In the genomic region with DNA sequence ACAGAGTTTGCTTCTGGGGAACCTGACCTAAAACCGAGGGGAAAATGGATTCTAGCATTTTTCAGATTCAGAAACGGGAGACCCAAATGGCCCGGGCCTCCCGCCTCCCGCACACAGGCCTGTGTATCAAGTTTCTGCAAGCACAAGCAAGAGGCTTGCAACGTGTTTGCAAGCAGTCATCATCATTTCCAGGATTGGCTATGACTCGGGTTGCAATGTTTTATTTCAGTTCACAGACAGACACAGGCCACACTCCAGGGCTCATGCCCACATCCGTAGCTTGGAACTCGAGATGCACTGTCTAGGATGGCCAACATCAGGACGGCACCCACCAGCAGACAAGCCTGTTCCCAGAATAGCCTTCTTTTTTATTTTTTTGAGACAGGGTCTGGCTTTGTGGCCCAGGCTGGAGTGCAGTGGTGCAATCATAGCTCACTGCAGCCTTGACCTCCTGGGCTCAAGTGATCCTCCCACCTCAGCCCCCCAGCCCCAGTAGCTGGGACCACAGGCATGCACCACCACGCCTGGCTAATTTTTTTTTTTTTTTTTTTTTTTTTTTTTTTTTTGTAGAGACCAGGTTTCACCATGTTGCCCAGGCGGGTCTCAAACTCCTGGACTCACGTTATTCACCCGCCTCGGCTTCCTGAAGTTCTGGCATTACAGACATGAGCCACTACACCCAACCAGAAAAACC, we compare ENCODE assay signal across 9 cellular contexts.
DNase-seq lines count a peak whose midpoint lies in the region; ATAC-seq, FAIRE-seq and TF ChIP-seq lines count a peak whose summit lies in the region.
"Had no signal": no experiment of that assay in that cellular context is flagged by ENCODE, and none has a peak within 500 bp of the region (broad histone marks: within the 10 kb centered on the region; RNA-seq: fewer than 3 reads in every experiment).

No MANE protein-coding gene starts in this region.

- no peaks in the 10 kb centered on the region for H3K36me3 ChIP-seq in neuronal stem cell (replicated peaks in 1 of 2; ENCODE audit: control insufficient read depth in 2 of 2, insufficient read depth in 2 of 2, low read length in 2 of 2)

- no peak overlapping the region for H3K14ac ChIP-seq in neuronal stem cell (ENCODE audit: low read length)

- peak overlapping the region; percentile 18 for H3K18ac ChIP-seq in neuronal stem cell (ENCODE audit: low read length)

- no peak for FAIRE-seq in frontal cortex (lab: Jason Lieb, UNC)

- H3K79me1 ChIP-seq in neuronal stem cell (ENCODE audit: low read depth, low read length) = no peaks in the 10 kb centered on the region

- H2BK5ac ChIP-seq in neuronal stem cell (ENCODE audit: low read length) = no peak overlapping the region

- no peak overlapping the region for H2BK15ac ChIP-seq in neuronal stem cell (ENCODE audit: low read length)

- no peak overlapping the region for H2AK5ac ChIP-seq in neuronal stem cell (ENCODE audit: low read depth, low read length)

- TF ChIP-seq CTCF in AG09309 (IDR thresholded peaks at IDR 0.05; ENCODE audit: control insufficient read depth, insufficient read depth, low read depth, low read length, missing control alignments) (no peak), fibroblast of pulmonary artery (IDR thresholded peaks at IDR 0.05; ENCODE audit: low read length, missing control alignments) (no peak)

- no CpG with 5 or more reads among the region's 15 CpGs for WGBS in neuronal stem cell (ENCODE audit: extremely low coverage in 2 of 2, insufficient read length in 2 of 2, insufficient replicate concordance in 1 of 2), 2 donors

- H3K23ac ChIP-seq in neuronal stem cell (ENCODE audit: low read depth, low read length, poor library complexity) = no peak overlapping the region

- no peak overlapping the region for H4K91ac ChIP-seq in neuronal stem cell (ENCODE audit: low read depth, low read length, poor library complexity)

- no peak overlapping the region for H3K4ac ChIP-seq in neuronal stem cell (ENCODE audit: low read length)

- H3K4me1 ChIP-seq in neuronal stem cell (ENCODE audit: control insufficient read depth in 2 of 2, insufficient read depth in 1 of 2, low read depth in 1 of 2, low read length in 2 of 2) = peaks cover 4 to 12% of the 10 kb centered on the region in 2 donors

- no peak overlapping the region for H2BK12ac ChIP-seq in neuronal stem cell (ENCODE audit: low read length)

- peak overlapping the region; percentile 91 for H2AFZ ChIP-seq in neuronal stem cell (ENCODE audit: low read length)

- H3K4me3 ChIP-seq in AG09309 (ENCODE audit: control insufficient read depth, low read depth, low read length) (peak overlapping the region; percentile 33), fibroblast of pulmonary artery (replicated peaks; ENCODE audit: low read depth, low read length) (no peak overlapping the region), neuronal stem cell (ENCODE audit: low read length in 2 of 2) (no peak overlapping the region)

- H4K8ac ChIP-seq in neuronal stem cell (ENCODE audit: low read depth, low read length) = no peak overlapping the region

- H3K27ac ChIP-seq in neuronal stem cell (replicated peaks; ENCODE audit: low read length) = no peak overlapping the region

- H3K27me3 ChIP-seq in neuronal stem cell (ENCODE audit: control insufficient read depth in 3 of 3, insufficient read depth in 3 of 3, low read depth in 1 of 3, low read length in 3 of 3) = no peaks in the 10 kb centered on the region

- no peak for ATAC-seq in HG02763 (IDR thresholded peaks at IDR 0.05; ENCODE audit: unreplicated experiment)

- H3K9ac ChIP-seq in neuronal stem cell (ENCODE audit: low read depth, low read length, poor library complexity) = no peak overlapping the region

- H2BK120ac ChIP-seq in neuronal stem cell (ENCODE audit: low read depth, low read length) = no peak overlapping the region

- no peak overlapping the region for H3K4me2 ChIP-seq in neuronal stem cell (ENCODE audit: insufficient read depth, low read length, poor library complexity, severe bottlenecking)

- DNase-seq in AG09309 (ENCODE audit: low read depth) (peak; percentile 64), RPMI7951 (ENCODE audit: low read depth) (peak; percentile 21), fibroblast of pulmonary artery (ENCODE audit: low read depth) (peak; percentile 53), neuronal stem cell (ENCODE audit: low spot score) (no peak), frontal cortex (ENCODE audit: low spot score in 2 of 2) (no peak), NCI-H2196 (lab: John Stamatoyannopoulos, UW; ENCODE audit: unreplicated experiment) (no peak)
- DNase-seq in activated T-cell treated with anti-CD3 and anti-CD28 coated beads, Interleukin-2, amount 50 U/mL, for 48 hours = no peak
- DNase-seq: NCI-H2171 treated with DMSO at 0.1 percent for 48 hours had no signal

- no peaks in the 10 kb centered on the region for H3K9me3 ChIP-seq in neuronal stem cell (replicated peaks in 1 of 2; ENCODE audit: control insufficient read depth in 2 of 2, insufficient read depth in 1 of 2, low read depth in 1 of 2, low read length in 2 of 2)

Comparison
In these comparisons a context has a peak if more than half of its experiments do, and no peak if none do; other contexts are left out.
1. DNase-seq: peak in AG09309 (single experiment), RPMI7951 (single experiment) and fibroblast of pulmonary artery (single experiment); none in neuronal stem cell (single experiment), frontal cortex (0 of 2), NCI-H2196 (single experiment) and activated T-cell treated with anti-CD3 and anti-CD28 coated beads, Interleukin-2, amount 50 U/mL, for 48 hours (0 of 2).